1 cellular context compared by ENCODE assay signal in the genomic region with DNA sequence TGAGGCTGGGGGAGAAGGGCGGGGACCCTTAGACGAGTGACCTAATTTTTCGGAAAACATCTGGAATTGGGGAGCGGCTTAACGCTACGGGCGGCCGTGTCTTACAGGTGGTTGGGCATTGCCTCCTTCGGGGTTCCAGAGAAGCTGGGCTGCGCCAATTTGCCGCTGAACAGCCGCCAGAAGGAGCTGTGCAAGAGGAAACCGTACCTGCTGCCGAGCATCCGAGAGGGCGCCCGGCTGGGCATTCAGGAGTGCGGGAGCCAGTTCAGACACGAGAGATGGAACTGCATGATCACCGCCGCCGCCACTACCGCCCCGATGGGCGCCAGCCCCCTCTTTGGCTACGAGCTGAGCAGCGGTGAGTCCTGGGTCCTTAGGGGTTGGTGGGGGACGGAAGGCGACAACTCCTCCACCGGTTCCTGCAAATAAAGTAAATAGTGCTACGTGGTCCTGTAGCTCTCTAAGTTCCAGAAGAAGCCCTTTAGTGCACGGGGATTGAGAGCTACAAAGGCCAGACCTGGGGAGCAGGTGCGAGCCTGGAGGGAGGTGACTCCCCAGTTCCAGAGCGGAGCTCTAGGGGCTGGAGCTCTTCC.
TF ChIP-seq lines count a peak whose summit lies in the region.

No MANE protein-coding gene starts in this region.

TF ChIP-seq in neural cell, 6 proteins besides CTCF, POLR2A, EP300 and RAD21 (continued from another document):
- TF ChIP-seq, protein P1, sequence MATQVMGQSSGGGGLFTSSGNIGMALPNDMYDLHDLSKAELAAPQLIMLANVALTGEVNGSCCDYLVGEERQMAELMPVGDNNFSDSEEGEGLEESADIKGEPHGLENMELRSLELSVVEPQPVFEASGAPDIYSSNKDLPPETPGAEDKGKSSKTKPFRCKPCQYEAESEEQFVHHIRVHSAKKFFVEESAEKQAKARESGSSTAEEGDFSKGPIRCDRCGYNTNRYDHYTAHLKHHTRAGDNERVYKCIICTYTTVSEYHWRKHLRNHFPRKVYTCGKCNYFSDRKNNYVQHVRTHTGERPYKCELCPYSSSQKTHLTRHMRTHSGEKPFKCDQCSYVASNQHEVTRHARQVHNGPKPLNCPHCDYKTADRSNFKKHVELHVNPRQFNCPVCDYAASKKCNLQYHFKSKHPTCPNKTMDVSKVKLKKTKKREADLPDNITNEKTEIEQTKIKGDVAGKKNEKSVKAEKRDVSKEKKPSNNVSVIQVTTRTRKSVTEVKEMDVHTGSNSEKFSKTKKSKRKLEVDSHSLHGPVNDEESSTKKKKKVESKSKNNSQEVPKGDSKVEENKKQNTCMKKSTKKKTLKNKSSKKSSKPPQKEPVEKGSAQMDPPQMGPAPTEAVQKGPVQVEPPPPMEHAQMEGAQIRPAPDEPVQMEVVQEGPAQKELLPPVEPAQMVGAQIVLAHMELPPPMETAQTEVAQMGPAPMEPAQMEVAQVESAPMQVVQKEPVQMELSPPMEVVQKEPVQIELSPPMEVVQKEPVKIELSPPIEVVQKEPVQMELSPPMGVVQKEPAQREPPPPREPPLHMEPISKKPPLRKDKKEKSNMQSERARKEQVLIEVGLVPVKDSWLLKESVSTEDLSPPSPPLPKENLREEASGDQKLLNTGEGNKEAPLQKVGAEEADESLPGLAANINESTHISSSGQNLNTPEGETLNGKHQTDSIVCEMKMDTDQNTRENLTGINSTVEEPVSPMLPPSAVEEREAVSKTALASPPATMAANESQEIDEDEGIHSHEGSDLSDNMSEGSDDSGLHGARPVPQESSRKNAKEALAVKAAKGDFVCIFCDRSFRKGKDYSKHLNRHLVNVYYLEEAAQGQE (IDR thresholded peaks at IDR 0.05; ENCODE audit: borderline replicate concordance): no peak
